In the genomic region with DNA sequence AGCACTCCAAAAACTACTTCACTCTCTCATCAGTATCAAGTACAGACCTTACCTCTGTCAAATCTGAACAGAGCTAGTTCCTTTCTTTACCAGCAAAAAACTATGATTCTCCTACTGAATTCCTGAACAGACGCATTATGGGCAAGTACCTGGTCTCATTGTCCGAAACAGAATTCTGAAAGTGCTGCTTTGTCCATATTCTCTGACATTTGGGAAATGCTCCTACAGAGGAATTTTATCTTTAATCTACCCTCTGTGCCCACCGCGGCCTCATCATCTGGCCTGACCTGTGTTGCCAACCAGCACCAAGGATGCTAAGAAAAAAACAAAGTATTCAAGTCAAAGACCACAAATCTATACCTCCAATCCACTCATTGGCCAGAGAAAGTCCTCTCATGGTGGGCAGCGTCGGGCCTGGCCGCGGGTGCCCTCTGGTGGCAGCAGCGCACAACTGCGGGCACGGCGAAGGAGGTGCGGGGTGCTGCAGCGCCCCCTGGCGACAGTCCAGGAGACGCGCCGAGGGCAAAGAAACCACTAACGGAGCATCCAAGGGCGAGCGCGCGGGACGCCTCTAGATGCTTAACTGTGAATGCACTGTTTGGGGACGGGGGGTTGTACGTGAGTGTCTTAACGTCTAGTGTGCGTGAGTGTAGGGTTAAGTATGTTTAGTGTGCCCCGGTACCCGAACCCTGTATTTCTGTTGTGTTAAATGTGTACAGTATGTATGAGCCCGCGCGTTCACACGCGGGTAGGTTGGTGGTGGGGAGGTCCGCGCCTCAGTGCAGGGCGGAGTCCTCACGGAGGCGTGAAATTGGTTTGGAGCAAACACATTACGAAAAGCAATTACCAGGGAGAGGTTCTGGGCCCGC, we compare ENCODE assay signal across 1 cellular context.
TF ChIP-seq lines count a peak whose summit lies in the region.

No MANE protein-coding gene starts in this region.

TF ChIP-seq in GM12878, 131 proteins besides CTCF, POLR2A, EP300 and RAD21 (continued from another document and continues in another):
- TF ChIP-seq ZNF592 (IDR thresholded peaks at IDR 0.05) = peak; percentile 87
- no peak for TF ChIP-seq MAX (IDR thresholded peaks at IDR 0.05; ENCODE audit: low read depth, low read length)
- TF ChIP-seq SMAD5 (IDR thresholded peaks at IDR 0.05; ENCODE audit: low read depth) = no peak
- TF ChIP-seq TARDBP (IDR thresholded peaks at IDR 0.05; ENCODE audit: borderline replicate concordance) = 0 out of 2 replicates have a peak, but pooled peaks have one; percentile 29
- no peak for TF ChIP-seq BCL11A (IDR thresholded peaks at IDR 0.05; ENCODE audit: low read depth, low read length)
- TF ChIP-seq IKZF2 (IDR thresholded peaks at IDR 0.05) = no peak
- TF ChIP-seq, protein P1, sequence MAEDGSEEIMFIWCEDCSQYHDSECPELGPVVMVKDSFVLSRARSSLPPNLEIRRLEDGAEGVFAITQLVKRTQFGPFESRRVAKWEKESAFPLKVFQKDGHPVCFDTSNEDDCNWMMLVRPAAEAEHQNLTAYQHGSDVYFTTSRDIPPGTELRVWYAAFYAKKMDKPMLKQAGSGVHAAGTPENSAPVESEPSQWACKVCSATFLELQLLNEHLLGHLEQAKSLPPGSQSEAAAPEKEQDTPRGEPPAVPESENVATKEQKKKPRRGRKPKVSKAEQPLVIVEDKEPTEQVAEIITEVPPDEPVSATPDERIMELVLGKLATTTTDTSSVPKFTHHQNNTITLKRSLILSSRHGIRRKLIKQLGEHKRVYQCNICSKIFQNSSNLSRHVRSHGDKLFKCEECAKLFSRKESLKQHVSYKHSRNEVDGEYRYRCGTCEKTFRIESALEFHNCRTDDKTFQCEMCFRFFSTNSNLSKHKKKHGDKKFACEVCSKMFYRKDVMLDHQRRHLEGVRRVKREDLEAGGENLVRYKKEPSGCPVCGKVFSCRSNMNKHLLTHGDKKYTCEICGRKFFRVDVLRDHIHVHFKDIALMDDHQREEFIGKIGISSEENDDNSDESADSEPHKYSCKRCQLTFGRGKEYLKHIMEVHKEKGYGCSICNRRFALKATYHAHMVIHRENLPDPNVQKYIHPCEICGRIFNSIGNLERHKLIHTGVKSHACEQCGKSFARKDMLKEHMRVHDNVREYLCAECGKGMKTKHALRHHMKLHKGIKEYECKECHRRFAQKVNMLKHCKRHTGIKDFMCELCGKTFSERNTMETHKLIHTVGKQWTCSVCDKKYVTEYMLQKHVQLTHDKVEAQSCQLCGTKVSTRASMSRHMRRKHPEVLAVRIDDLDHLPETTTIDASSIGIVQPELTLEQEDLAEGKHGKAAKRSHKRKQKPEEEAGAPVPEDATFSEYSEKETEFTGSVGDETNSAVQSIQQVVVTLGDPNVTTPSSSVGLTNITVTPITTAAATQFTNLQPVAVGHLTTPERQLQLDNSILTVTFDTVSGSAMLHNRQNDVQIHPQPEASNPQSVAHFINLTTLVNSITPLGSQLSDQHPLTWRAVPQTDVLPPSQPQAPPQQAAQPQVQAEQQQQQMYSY (CRISPR knock-in tag; IDR thresholded peaks at IDR 0.05) = no peak
- TF ChIP-seq SIN3A (IDR thresholded peaks at IDR 0.05; ENCODE audit: low read depth, low read length) = no peak
- no peak for TF ChIP-seq CHD2 (IDR thresholded peaks at IDR 0.05; ENCODE audit: borderline replicate concordance, low read depth, low read length)
- TF ChIP-seq PBX3 (IDR thresholded peaks at IDR 0.05; ENCODE audit: insufficient replicate concordance, low read depth, low read length) = no peak
- TF ChIP-seq ZBED1 (IDR thresholded peaks at IDR 0.05; ENCODE audit: borderline replicate concordance) = no peak
- TF ChIP-seq HDGF (IDR thresholded peaks at IDR 0.05) = no peak
- TF ChIP-seq NFIC (IDR thresholded peaks at IDR 0.05; ENCODE audit: low read depth, low read length) = no peak
- TF ChIP-seq MTA2 (IDR thresholded peaks at IDR 0.05; ENCODE audit: low read depth) = no peak
- no peak for TF ChIP-seq JUNB (IDR thresholded peaks at IDR 0.05)
- peak; percentile 80 for TF ChIP-seq RUNX3 (IDR thresholded peaks at IDR 0.05; ENCODE audit: low read length)
- peak; percentile 87 for TF ChIP-seq ZBTB33 (IDR thresholded peaks at IDR 0.05)
- no peak for TF ChIP-seq CUX1 (IDR thresholded peaks at IDR 0.05; ENCODE audit: insufficient replicate concordance, low read depth, low read length)
- TF ChIP-seq HCFC1 (IDR thresholded peaks at IDR 0.05; ENCODE audit: low read length) = 0 out of 2 replicates have a peak, but pooled peaks have one; percentile 23
- TF ChIP-seq YY1 (IDR thresholded peaks at IDR 0.05; ENCODE audit: low read depth, low read length) = peak; percentile 86; the same call in 1 of the 2 replicates
- TF ChIP-seq BMI1 (IDR thresholded peaks at IDR 0.05; ENCODE audit: borderline replicate concordance) = no peak
- TF ChIP-seq USF2 (IDR thresholded peaks at IDR 0.05; ENCODE audit: borderline replicate concordance, low read depth, low read length) = no peak
- TF ChIP-seq ATF7 (IDR thresholded peaks at IDR 0.05; ENCODE audit: low read depth) = no peak
- TF ChIP-seq BCLAF1 (IDR thresholded peaks at IDR 0.05) = no peak
- TF ChIP-seq BCL3 (IDR thresholded peaks at IDR 0.05; ENCODE audit: borderline replicate concordance, insufficient read depth, low read depth, low read length, poor library complexity, severe bottlenecking) = no peak
- TF ChIP-seq HDAC6 (IDR thresholded peaks at IDR 0.05; ENCODE audit: unreplicated experiment) = no peak
